Comparison of ENCODE assay signal across 26 cellular contexts in genomic region chr4:73780243-73780642, GRCh38. TPM values are rescaled to one million over a fixed set of nuclear protein-coding genes. Genes with fewer than 3 reads are reported as not detected.
DNase-seq lines count a peak whose midpoint lies in the region; ATAC-seq, FAIRE-seq and TF ChIP-seq lines count a peak whose summit lies in the region.
"Had no signal": no experiment of that assay in that cellular context is flagged by ENCODE, and none has a peak within 500 bp of the region (broad histone marks: within the 10 kb centered on the region; RNA-seq: fewer than 3 reads in every experiment).

No MANE protein-coding gene starts in this region.

- H3K27ac ChIP-seq in VCaP (peak overlapping the region; percentile 51), small intestine (ENCODE audit: low read depth in 1 of 2, low read length in 1 of 2) (no peak overlapping the region)
- H3K27ac ChIP-seq: A549; BLaER1 treated with 17β-estradiol and CSF1 and Interleukin-3, amounts not matched to agents 10 nM and 100 nM had no signal

- intact Hi-C loops in left colon (cut with DNase I, micrococcal nuclease), result no loop called here

- TF ChIP-seq CTCF in VCaP (conservative IDR thresholded peaks at IDR 0.05), result no peak

- ATAC-seq in left colon (peak; percentile 98), GM19395 (IDR thresholded peaks at IDR 0.05; ENCODE audit: unreplicated experiment) (no peak)
- ATAC-seq: A549 had no signal

- FAIRE-seq in small intestine (lab: Jason Lieb, UNC), result no peak
- FAIRE-seq: A549, D721Med, GM12891, GM18507, H54 had no signal

- no peaks in the 10 kb centered on the region for H3K36me3 ChIP-seq in small intestine (ENCODE audit: control insufficient read depth in 2 of 2, insufficient read depth in 2 of 2, low read length in 2 of 2)
- H3K36me3 ChIP-seq: BE2C; BLaER1 treated with 17β-estradiol and CSF1 and Interleukin-3, amounts not matched to agents 10 nM and 100 nM; HAP-1 had no signal

- no peak overlapping the region for H3K4me3 ChIP-seq in small intestine (ENCODE audit: low read depth in 1 of 2, low read length in 2 of 2)
- H3K4me3 ChIP-seq: A549; BLaER1 treated with 17β-estradiol and CSF1 and Interleukin-3, amounts not matched to agents 10 nM and 100 nM; HAP-1 had no signal

- no peaks in the 10 kb centered on the region for H3K27me3 ChIP-seq in small intestine (ENCODE audit: control insufficient read depth in 2 of 2, insufficient read depth in 2 of 2, low read length in 2 of 2)
- H3K27me3 ChIP-seq: BE2C; BLaER1 treated with 17β-estradiol and CSF1 and Interleukin-3, amounts not matched to agents 10 nM and 100 nM had no signal

- no peaks in the 10 kb centered on the region for H3K4me1 ChIP-seq in small intestine (ENCODE audit: control insufficient read depth in 2 of 2, insufficient read depth in 1 of 2, low read depth in 1 of 2, low read length in 1 of 2)
- H3K4me1 ChIP-seq: BE2C, HAP-1 had no signal

- DNase-seq in left colon (no peak), small intestine (peak; percentile 14), NCI-H2029 treated with DMSO at 0.1 percent for 48 hours (lab: John Stamatoyannopoulos, UW) (no peak)
- DNase-seq in activated CD4-positive, alpha-beta T cell treated with anti-CD3 and anti-CD28 coated beads for 1 hour, result no peak
- DNase-seq: 8988T; ACHN; AML-193; BE2C; CD4-positive, alpha-beta T cell; CD8-positive, alpha-beta memory T cell; DMS 273 treated with DMSO at 0.1 percent for 48 hours; DMS79; EL; GDM1; GOT3; HFFc6 had no signal

- H3K9me3 ChIP-seq in small intestine (ENCODE audit: control insufficient read depth, low read depth), result no peaks in the 10 kb centered on the region
- H3K9me3 ChIP-seq: A549; BE2C; BLaER1 treated with 17β-estradiol and CSF1 and Interleukin-3, amounts not matched to agents 10 nM and 100 nM; HAP-1 had no signal

- 6 to 50% (median 38%) methylated on average over 1 of the region's 1 CpG for WGBS in small intestine, 3 donors

RNA-seq across cellular contexts. Expression of gene CXCL8, which starts 39.9 kb away (rescaled TPM):
- total RNA-seq in left colon, result 1 to 10 TPM; 1.8 to 1.9 TPM
- polyA plus RNA-seq in small intestine, result 1 to 10 TPM; 2.2 to 8.6 (median 2.4) TPM
- polyA plus RNA-seq: CD8-positive, alpha-beta memory T cell had no signal

RNA-seq across cellular contexts. Expression of gene CXCL6, which starts 56.2 kb away (rescaled TPM):
- total RNA-seq in left colon, result under 1 TPM in 1 of 2 donors, not detected in 1; 0.55 TPM
- polyA plus RNA-seq in small intestine, result 1 to 10 TPM in 2 of 3 donors, not detected in 1; 1.6 to 5.9 TPM
- total RNA-seq: CD4-positive, alpha-beta T cell; CD8-positive, alpha-beta memory T cell had no signal
- polyA plus RNA-seq: CD14-positive monocyte; CD8-positive, alpha-beta memory T cell had no signal
